Comparison of ENCODE assay signal across 7 cellular contexts in the genomic region with DNA sequence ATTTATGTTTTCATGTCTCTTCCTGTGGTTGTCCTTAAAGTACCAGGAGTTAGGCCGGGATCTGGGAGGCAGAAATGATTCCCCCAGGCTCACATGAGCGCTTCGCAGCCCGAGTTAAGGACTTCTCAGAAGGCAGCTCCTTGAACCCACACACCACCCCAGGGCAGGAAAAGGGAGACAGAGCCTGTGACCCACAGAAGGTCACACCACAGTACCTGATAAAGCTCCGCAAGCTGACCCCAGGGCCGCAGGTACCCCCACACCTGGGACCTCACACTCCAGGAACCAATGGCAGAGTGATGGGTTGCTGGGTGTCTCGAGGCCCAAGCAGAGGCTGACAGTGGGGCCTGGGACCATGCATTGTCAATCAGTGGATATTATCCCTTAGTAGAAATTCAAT.
"Had no signal": no experiment of that assay in that cellular context is flagged by ENCODE, and none has a peak within 500 bp of the region (broad histone marks: within the 10 kb centered on the region; RNA-seq: fewer than 3 reads in every experiment).

No MANE protein-coding gene starts in this region.

- ATAC-seq: K562 had no signal

- H3K4me3 Mint-ChIP-seq: H9 had no signal

- DNase-seq: GM23248, GOT3, H9, HCEC 1CT, IMR-90 had no signal

- H3K4me3 ChIP-seq: GM23248, K562 had no signal

- H2AFZ ChIP-seq: GM23248 had no signal

- H3K9ac ChIP-seq: GM23248 had no signal

- H3K27ac ChIP-seq: GM23248 had no signal

- FAIRE-seq: H54, K562 had no signal
